In genomic region chr16:3861808-3862451, GRCh38 we compare ENCODE assay signal across 11 cellular contexts. TPM values are rescaled to one million over a fixed set of nuclear protein-coding genes. Genes with fewer than 3 reads are reported as not detected.
DNase-seq lines count a peak whose midpoint lies in the region; ATAC-seq and TF ChIP-seq lines count a peak whose summit lies in the region.
"Had no signal": no experiment of that assay in that cellular context is flagged by ENCODE, and none has a peak within 500 bp of the region (broad histone marks: within the 10 kb centered on the region; RNA-seq: fewer than 3 reads in every experiment).

No MANE protein-coding gene starts in this region.

- peaks cover 34% of the 10 kb centered on the region for H4K20me1 ChIP-seq in OCI-LY7 (ENCODE audit: insufficient read depth, low read length)

- peaks cover 3% of the 10 kb centered on the region for H3K36me3 Mint-ChIP-seq in activated T-cell treated with anti-CD3 and anti-CD28 coated beads, Interleukin-2, amount 50 U/mL, for 4 hours (ENCODE audit: insufficient read depth)

- H3K79me2 ChIP-seq in OCI-LY7 (ENCODE audit: insufficient read depth, low read depth, low read length) = peaks cover 100% of the 10 kb centered on the region

- peak; percentile 44 to 45 for ATAC-seq in activated T-cell treated with anti-CD3 and anti-CD28 coated beads, Interleukin-2, amount 50 U/mL, for 4 hours
- ATAC-seq in left lobe of liver = no peak

- WGBS in tibial nerve, 2 donors = 42 to 46% methylated on average over 12 of the region's 12 CpGs

- H3K9me2 ChIP-seq in OCI-LY7 (ENCODE audit: insufficient read depth, low read length) = no peaks in the 10 kb centered on the region

- H3K9me3 Mint-ChIP-seq in activated T-cell treated with anti-CD3 and anti-CD28 coated beads, Interleukin-2, amount 50 U/mL, for 4 hours = no peaks in the 10 kb centered on the region

- peaks cover 45% of the 10 kb centered on the region for H3K4me1 ChIP-seq in OCI-LY7 (ENCODE audit: insufficient read depth, low read length, poor library complexity, severe bottlenecking)
- peaks cover 35% of the 10 kb centered on the region for H3K4me1 ChIP-seq in skeletal muscle satellite cell (ENCODE audit: control insufficient read depth, insufficient read depth, low read length)
- H3K4me1 ChIP-seq in tibial nerve = peaks cover 3 to 99% (median 77%) of the 10 kb centered on the region in 4 donors

- H3K27ac ChIP-seq in OCI-LY7 (ENCODE audit: low read depth, low read length, poor library complexity, severe bottlenecking) (no peak overlapping the region), tibial nerve (no peak overlapping the region)
- H3K27ac ChIP-seq: epithelial cell of prostate, pancreas had no signal

- CTCF ChIA-PET in OCI-LY7 (lab: Charles Lee; ENCODE audit: unreplicated experiment) = no interaction called here

- no peak overlapping the region for H3K4me3 Mint-ChIP-seq in activated T-cell treated with anti-CD3 and anti-CD28 coated beads, Interleukin-2, amount 50 U/mL, for 4 hours

- no peaks in the 10 kb centered on the region for H3K27me3 ChIP-seq in skeletal muscle satellite cell (ENCODE audit: control insufficient read depth, insufficient read depth, low read length)
- no peaks in the 10 kb centered on the region for H3K27me3 ChIP-seq in tibial nerve
- H3K27me3 ChIP-seq: pancreas had no signal

- DNase-seq in activated T-cell treated with anti-CD3 and anti-CD28 coated beads, Interleukin-2, amount 50 U/mL, for 4 hours = no peak
- DNase-seq in activated T-cell treated with anti-CD3 and anti-CD28 coated beads for 4 hours = no peak
- no peak for DNase-seq in OCI-LY7 (ENCODE audit: low spot score)
- DNase-seq in fibroblast of mammary gland (ENCODE audit: low read depth) = peak; percentile 31
- DNase-seq in NCI-H748 (lab: John Stamatoyannopoulos, UW; ENCODE audit: unreplicated experiment) = no peak
- DNase-seq in tibial nerve (ENCODE audit: low spot score in 2 of 2) = no peak
- DNase-seq in left lobe of liver (ENCODE audit: low spot score) = no peak
- DNase-seq: NCI-H446, pancreas had no signal

- TF ChIP-seq EP300 in tibial nerve (IDR thresholded peaks at IDR 0.05) = no peak

- H3K36me3 ChIP-seq in OCI-LY7 (ENCODE audit: insufficient read depth, low read length) (no peaks in the 10 kb centered on the region), skeletal muscle satellite cell (ENCODE audit: insufficient read depth, low read length) (no peaks in the 10 kb centered on the region), tibial nerve (no peaks in the 10 kb centered on the region)
- H3K36me3 ChIP-seq: pancreas had no signal

- H3K4me3 ChIP-seq in OCI-LY7 (ENCODE audit: low read depth, low read length, poor library complexity, severe bottlenecking) (no peak overlapping the region), fibroblast of mammary gland (ENCODE audit: control insufficient read depth, low read depth, low read length) (no peak overlapping the region), skeletal muscle satellite cell (ENCODE audit: low read length) (no peak overlapping the region), tibial nerve (no peak overlapping the region)
- H3K4me3 ChIP-seq: pancreas had no signal

- TF ChIP-seq CTCF in OCI-LY7 (conservative IDR thresholded peaks at IDR 0.05; ENCODE audit: low read length) (no peak), fibroblast of mammary gland (conservative IDR thresholded peaks at IDR 0.05; ENCODE audit: control insufficient read depth, insufficient read depth, low read depth, low read length) (no peak), tibial nerve (IDR thresholded peaks at IDR 0.05) (no peak)

- H2AFZ ChIP-seq in OCI-LY7 (ENCODE audit: low read length) = no peak overlapping the region

- no peaks in the 10 kb centered on the region for H3K27me3 Mint-ChIP-seq in activated T-cell treated with anti-CD3 and anti-CD28 coated beads, Interleukin-2, amount 50 U/mL, for 4 hours (ENCODE audit: low read depth)

- H3K4me2 ChIP-seq in OCI-LY7 (ENCODE audit: low read length) (peak overlapping the region; percentile 61), skeletal muscle satellite cell (ENCODE audit: low read length) (peak overlapping the region; percentile 53)

- H3K9ac ChIP-seq in skeletal muscle satellite cell (ENCODE audit: low read depth, low read length) = no peak overlapping the region

- BruUV-seq in OCI-LY7 (replicated peaks; lab: Mats Ljungman, UMichigan) = no TSS peak

- TF ChIP-seq POLR2A in tibial nerve (IDR thresholded peaks at IDR 0.05) = no peak

- H3K4me1 Mint-ChIP-seq in activated T-cell treated with anti-CD3 and anti-CD28 coated beads, Interleukin-2, amount 50 U/mL, for 4 hours (ENCODE audit: low read depth) = peaks cover 86% of the 10 kb centered on the region

- intact Hi-C loops in OCI-LY7 (cut with micrococcal nuclease; ENCODE audit: unreplicated experiment) = no loop called here

- POLR2A ChIA-PET in OCI-LY7 (lab: Charles Lee) = interaction anchor here (0.7 to 1.4 kb wide), 5 partner anchors 18 to 119 kb away, joined by 3 to 4 read pairs (median 3); no protein-coding TSS in a partner anchor

- H3K9me3 ChIP-seq in OCI-LY7 (ENCODE audit: low read length) (no peaks in the 10 kb centered on the region), skeletal muscle satellite cell (replicated peaks; ENCODE audit: low read length) (no peaks in the 10 kb centered on the region), tibial nerve (no peaks in the 10 kb centered on the region)
- H3K9me3 ChIP-seq: pancreas had no signal

RNA-seq across cellular contexts. Expression of gene CREBBP, which starts 18.6 kb away (rescaled TPM):
- 10 to 100 TPM; 44.7 to 47.2 (median 45.3) TPM for total RNA-seq in activated T-cell treated with anti-CD3 and anti-CD28 coated beads, Interleukin-2, amount 50 U/mL, for 4 hours
- total RNA-seq in OCI-LY7 (2014; rRNA removed; shearing (Covaris generic)) = 33.0 and 36.0 TPM in 2 replicates
- 72.3 and 75.8 TPM in 2 replicates for total RNA-seq in OCI-LY7 (2022)
- total RNA-seq in skeletal muscle satellite cell (2012; rRNA removed) = 10.9 and 11.4 TPM in 2 replicates
- total RNA-seq in tibial nerve = 100 to 1,000 TPM in 1 of 4 donors, 10 to 100 TPM in 3; 67.1 to 106 (median 91.0) TPM
- total RNA-seq in left lobe of liver = 30.3 TPM
